In genomic region chr1:94709891-94710581, GRCh38 we compare ENCODE assay signal across 22 cellular contexts.
DNase-seq lines count a peak whose midpoint lies in the region; ATAC-seq, FAIRE-seq and TF ChIP-seq lines count a peak whose summit lies in the region.
"Had no signal": no experiment of that assay in that cellular context is flagged by ENCODE, and none has a peak within 500 bp of the region (broad histone marks: within the 10 kb centered on the region; RNA-seq: fewer than 3 reads in every experiment).

No MANE protein-coding gene starts in this region.

- no peaks in the 10 kb centered on the region for H3K27me3 ChIP-seq in HepG2 (ENCODE audit: control insufficient read depth in 1 of 2, insufficient read depth in 2 of 2, low read length in 2 of 2)
- H3K27me3 ChIP-seq in right lobe of liver: no peaks in the 10 kb centered on the region
- H3K27me3 ChIP-seq in hepatocyte: no peaks in the 10 kb centered on the region
- H3K27me3 ChIP-seq: foreskin keratinocyte had no signal

- H3K4me3 ChIP-seq in HepG2 (replicated peaks in 1 of 3; ENCODE audit: insufficient read depth in 1 of 3, low read depth in 2 of 3, low read length in 3 of 3) (no peak overlapping the region), right lobe of liver (no peak overlapping the region), SK-N-MC (no peak overlapping the region), hepatocyte (no peak overlapping the region)

- H3K9ac ChIP-seq in HepG2 (ENCODE audit: insufficient read depth, low read depth, low read length) (no peak overlapping the region), SK-N-MC (ENCODE audit: insufficient read length) (no peak overlapping the region)

- no peaks in the 10 kb centered on the region for H3K27me3 Mint-ChIP-seq in activated T-cell treated with anti-CD3 and anti-CD28 coated beads, Interleukin-2, amount 50 U/mL, for 24 hours

- H3K4me1 Mint-ChIP-seq in activated T-cell treated with anti-CD3 and anti-CD28 coated beads, Interleukin-2, amount 50 U/mL, for 24 hours (ENCODE audit: low read depth): peaks cover 1% of the 10 kb centered on the region
- H3K4me1 Mint-ChIP-seq: activated naive CD8-positive, alpha-beta T cell treated with anti-CD3 and anti-CD28 coated beads for 36 hours; stimulated activated naive CD8-positive, alpha-beta T cell treated with anti-CD3 and anti-CD28 coated beads, Interleukin-15, amount 100 ng/mL, for 72 hours had no signal

- intact Hi-C loops in HepG2 (cut with micrococcal nuclease; ENCODE audit: unreplicated experiment): no loop called here
- intact Hi-C loops in right lobe of liver (cut with DNase I): no loop called here

- H3K9me2 ChIP-seq in hepatocyte (replicated peaks; ENCODE audit: insufficient read depth): no peaks in the 10 kb centered on the region

- H3K4me2 ChIP-seq in HepG2 (ENCODE audit: low read depth, low read length) (no peak overlapping the region), hepatocyte (no peak overlapping the region)

- TF ChIP-seq EP300 in HepG2 (IDR thresholded peaks at IDR 0.05; ENCODE audit: low read depth in 2 of 2, low read length in 2 of 2) (no peak), HepG2 (CRISPR knock-in tag; IDR thresholded peaks at IDR 0.05; ENCODE audit: borderline replicate concordance) (no peak)

- no peak for TF ChIP-seq RAD21 in HepG2 (CRISPR knock-in tag; IDR thresholded peaks at IDR 0.05)

- ATAC-seq in HepG2 (peak; percentile 32; the same call in 2 of the 3 replicates), right lobe of liver (no peak), omental fat pad (ENCODE audit: low FRiP score) (no peak)
- ATAC-seq: activated T-cell treated with anti-CD3 and anti-CD28 coated beads, Interleukin-2, amount 50 U/mL, for 4 hours; CD8-positive, alpha-beta T cell; foreskin keratinocyte; stimulated activated naive CD8-positive, alpha-beta T cell treated with anti-CD3 and anti-CD28 coated beads, Interleukin-15, amount 100 ng/mL, for 72 hours had no signal

- TF ChIP-seq POLR2A in HepG2 (IDR thresholded peaks at IDR 0.05; ENCODE audit: insufficient read depth in 1 of 2, low read depth in 2 of 2, low read length in 2 of 2) (no peak), right lobe of liver (IDR thresholded peaks at IDR 0.05) (no peak)

- no peaks in the 10 kb centered on the region for H4K20me1 ChIP-seq in HepG2 (ENCODE audit: insufficient read depth, low read length)
- H4K20me1 ChIP-seq in hepatocyte (ENCODE audit: insufficient read depth, poor library complexity, severe bottlenecking): no peaks in the 10 kb centered on the region

- WGBS in HepG2 (ENCODE audit: low lambda C conversion rate): 82% methylated on average over 7 of the region's 8 CpGs
- WGBS in right lobe of liver (ENCODE audit: insufficient coverage, low coverage, low lambda C conversion rate, missing lambda C conversion rate): 68% methylated on average over 6 of the region's 8 CpGs
- 72% methylated on average over 8 of the region's 8 CpGs for WGBS in hepatocyte (ENCODE audit: low lambda C conversion rate, missing lambda C conversion rate)

- H3K36me3 Mint-ChIP-seq in activated T-cell treated with anti-CD3 and anti-CD28 coated beads, Interleukin-2, amount 50 U/mL, for 24 hours (ENCODE audit: low read depth): no peaks in the 10 kb centered on the region
- H3K36me3 Mint-ChIP-seq: activated naive CD8-positive, alpha-beta T cell treated with anti-CD3 and anti-CD28 coated beads for 36 hours; CD8-positive, alpha-beta T cell; natural killer cell treated with Interleukin-12 subunit alpha and Interleukin-12 subunit beta and Interleukin-15 and Interleukin-18, amount 100 ng/mL, for 72 hours had no signal

- H3K79me2 ChIP-seq in HepG2 (ENCODE audit: insufficient read depth, low read length) (no peaks in the 10 kb centered on the region), hepatocyte (no peaks in the 10 kb centered on the region)

- TF ChIP-seq CTCF in HepG2 (CRISPR knock-in tag; IDR thresholded peaks at IDR 0.05): no peak
- no peak for TF ChIP-seq CTCF in right lobe of liver (IDR thresholded peaks at IDR 0.05)
- no peak for TF ChIP-seq CTCF in hepatocyte (IDR thresholded peaks at IDR 0.05; ENCODE audit: poor library complexity)
- no peak for TF ChIP-seq CTCF in omental fat pad (IDR thresholded peaks at IDR 0.05)

- no peak overlapping the region for H3K4me3 Mint-ChIP-seq in activated T-cell treated with anti-CD3 and anti-CD28 coated beads, Interleukin-2, amount 50 U/mL, for 24 hours
- H3K4me3 Mint-ChIP-seq: activated naive CD8-positive, alpha-beta T cell treated with anti-CD3 and anti-CD28 coated beads for 36 hours; activated T-cell treated with anti-CD3 and anti-CD28 coated beads, Interleukin-2, amount 50 U/mL, for 4 hours; CD8-positive, alpha-beta T cell; natural killer cell treated with Interleukin-12 subunit alpha and Interleukin-12 subunit beta and Interleukin-15 and Interleukin-18, amount 100 ng/mL, for 72 hours; stimulated activated naive CD8-positive, alpha-beta T cell treated with anti-CD3 and anti-CD28 coated beads, Interleukin-15, amount 100 ng/mL, for 72 hours had no signal

- no peaks in the 10 kb centered on the region for H3K9me3 Mint-ChIP-seq in activated T-cell treated with anti-CD3 and anti-CD28 coated beads, Interleukin-2, amount 50 U/mL, for 24 hours
- H3K9me3 Mint-ChIP-seq: activated naive CD8-positive, alpha-beta T cell treated with anti-CD3 and anti-CD28 coated beads for 36 hours; activated T-cell treated with anti-CD3 and anti-CD28 coated beads, Interleukin-2, amount 50 U/mL, for 4 hours; CD8-positive, alpha-beta T cell; natural killer cell treated with Interleukin-12 subunit alpha and Interleukin-12 subunit beta and Interleukin-15 and Interleukin-18, amount 100 ng/mL, for 72 hours; stimulated activated naive CD8-positive, alpha-beta T cell treated with anti-CD3 and anti-CD28 coated beads, Interleukin-15, amount 100 ng/mL, for 72 hours had no signal

- CTCF ChIA-PET in HepG2 (lab: Yijun Ruan, JAX; ENCODE audit: low intra/inter-chr PET ratio, low total read pairs): no interaction called here

- DNase-seq in HepG2 (ENCODE audit: low spot score) (no peak), right lobe of liver (no peak), SK-N-MC (ENCODE audit: low read depth, low spot score) (no peak), hepatocyte (ENCODE audit: low spot score) (no peak), urothelium cell line (ENCODE audit: low spot score) (peak; percentile 33), mesenteric fat pad (ENCODE audit: low spot score) (no peak), omental fat pad (ENCODE audit: low spot score) (no peak)
- DNase-seq in activated T-cell treated with anti-CD3 and anti-CD28 coated beads, Interleukin-2, amount 50 U/mL, for 24 hours: no peak
- DNase-seq: activated CD4-positive, alpha-beta T cell treated with anti-CD3 and anti-CD28 coated beads, Interleukin-2, amount 50 U/mL, for 4 hours; activated naive CD8-positive, alpha-beta T cell treated with anti-CD3 and anti-CD28 coated beads for 36 hours; activated T-cell treated with anti-CD3 and anti-CD28 coated beads, Interleukin-2, amount 50 U/mL, for 4 hours; CD8-positive, alpha-beta T cell; central memory CD4-positive, alpha-beta T cell; DND-41; effector CD8-positive, alpha-beta T cell; GOT3; MM.1S; NCI-H1694; stimulated activated naive CD8-positive, alpha-beta T cell treated with anti-CD3 and anti-CD28 coated beads, Interleukin-15, amount 100 ng/mL, for 72 hours; SW 1271 had no signal

- peaks cover 54% of the 10 kb centered on the region for H3K4me1 ChIP-seq in HepG2 (ENCODE audit: insufficient read depth, low read length)
- H3K4me1 ChIP-seq in right lobe of liver: no peaks in the 10 kb centered on the region
- H3K4me1 ChIP-seq in hepatocyte (ENCODE audit: insufficient read depth): peaks cover 24% of the 10 kb centered on the region

- H3K27ac Mint-ChIP-seq in activated T-cell treated with anti-CD3 and anti-CD28 coated beads, Interleukin-2, amount 50 U/mL, for 24 hours: no peak overlapping the region
- H3K27ac Mint-ChIP-seq: activated naive CD8-positive, alpha-beta T cell treated with anti-CD3 and anti-CD28 coated beads for 36 hours; CD8-positive, alpha-beta T cell; natural killer cell treated with Interleukin-12 subunit alpha and Interleukin-12 subunit beta and Interleukin-15 and Interleukin-18, amount 100 ng/mL, for 72 hours had no signal

- POLR2A ChIA-PET in HepG2 (lab: Yijun Ruan, JAX): interaction anchor here (1.4 kb wide), 1 partner anchor 11 kb away, joined by 3 read pairs; no protein-coding TSS in a partner anchor

- H3K9me3 ChIP-seq in HepG2 (ENCODE audit: low read length) (no peaks in the 10 kb centered on the region), right lobe of liver (no peaks in the 10 kb centered on the region), SK-N-MC (ENCODE audit: low read depth, low read length) (no peaks in the 10 kb centered on the region), hepatocyte (ENCODE audit: low read depth) (no peaks in the 10 kb centered on the region)

- FAIRE-seq in HepG2 (lab: Jason Lieb, UNC) (no peak), urothelium cell line (lab: Jason Lieb, UNC) (no peak)

- H2AFZ ChIP-seq in HepG2 (ENCODE audit: low read length): no peak overlapping the region
- no peak overlapping the region for H2AFZ ChIP-seq in hepatocyte

- no peak overlapping the region for H3K27ac ChIP-seq in HepG2 (ENCODE audit: extremely low read length, insufficient read depth, low read length)
- no peak overlapping the region for H3K27ac ChIP-seq in right lobe of liver
- peak overlapping the region; percentile 100 for H3K27ac ChIP-seq in SK-N-MC
- peak overlapping the region; percentile 68 for H3K27ac ChIP-seq in hepatocyte
- H3K27ac ChIP-seq: foreskin keratinocyte had no signal

- no TSS peak for BruUV-seq in HepG2 (replicated peaks; lab: Mats Ljungman, UMichigan)

- in situ Hi-C loops in HepG2 (cut with HindIII; ENCODE audit: extremely low pct_ligation_motif_present, low pct_unique_long_range_greater_than_20kb): loop anchor here (5.0 kb wide), 1 partner anchor 92 kb away; no protein-coding TSS in a partner anchor

- H3K36me3 ChIP-seq in HepG2 (replicated peaks in 1 of 2; ENCODE audit: control insufficient read depth in 1 of 2, insufficient read depth in 2 of 2, low read length in 2 of 2): no peaks in the 10 kb centered on the region
- H3K36me3 ChIP-seq in right lobe of liver: no peaks in the 10 kb centered on the region
- H3K36me3 ChIP-seq in SK-N-MC (ENCODE audit: insufficient read depth, low read length): no peaks in the 10 kb centered on the region
- H3K36me3 ChIP-seq in hepatocyte (replicated peaks; ENCODE audit: insufficient read depth, low read depth): no peaks in the 10 kb centered on the region

TF ChIP-seq in HepG2, 621 proteins besides CTCF, POLR2A, EP300 and RAD21 (continues in another document):
- TF ChIP-seq TEAD3 (CRISPR knock-in tag; optimal IDR thresholded peaks at IDR 0.05; ENCODE audit: borderline replicate concordance) (peak; percentile 23), FOSL2 (CRISPR knock-in tag; IDR thresholded peaks at IDR 0.05) (0 out of 2 replicates have a peak, but pooled peaks have one; percentile 12), CREB1 (IDR thresholded peaks at IDR 0.05) (peak; percentile 66), CREB1 (CRISPR knock-in tag; IDR thresholded peaks at IDR 0.05) (no peak), MIXL1 (CRISPR knock-in tag; IDR thresholded peaks at IDR 0.05) (0 out of 2 replicates have a peak, but pooled peaks have one; percentile 34), ZNF589 (CRISPR knock-in tag; conservative IDR thresholded peaks at IDR 0.05) (no peak)

Comparison
In these comparisons a context has a peak if more than half of its experiments do, and no peak if none do; other contexts are left out.
1. H3K27ac ChIP-seq: peak in SK-N-MC (single experiment) and hepatocyte (single experiment); none in HepG2 (single experiment) and right lobe of liver (0 of 3).